Comparison of ENCODE assay signal across 10 cellular contexts in genomic region chr3:102057781-102058421, GRCh38.
DNase-seq lines count a peak whose midpoint lies in the region; ATAC-seq and TF ChIP-seq lines count a peak whose summit lies in the region.
"Had no signal": no experiment of that assay in that cellular context is flagged by ENCODE, and none has a peak within 500 bp of the region (broad histone marks: within the 10 kb centered on the region; RNA-seq: fewer than 3 reads in every experiment).

No MANE protein-coding gene starts in this region.

- intact Hi-C loops in activated CD4-positive, alpha-beta T cell treated with anti-CD3 and anti-CD28 coated beads for 36 hours (cut with DNase I, micrococcal nuclease): no loop called here
- intact Hi-C loops in natural killer cell (cut with micrococcal nuclease): no loop called here

- no peaks in the 10 kb centered on the region for H4K20me1 ChIP-seq in neural progenitor cell (ENCODE audit: low read depth)

- H3K4me1 ChIP-seq in neural progenitor cell: no peaks in the 10 kb centered on the region

- H3K36me3 ChIP-seq in neural progenitor cell (no peaks in the 10 kb centered on the region), WERI-Rb-1 (no peaks in the 10 kb centered on the region)

- no peaks in the 10 kb centered on the region for H3K79me2 ChIP-seq in neural progenitor cell (ENCODE audit: low read depth)

- H3K27ac ChIP-seq in neural progenitor cell: no peak overlapping the region
- no peak overlapping the region for H3K27ac ChIP-seq in WERI-Rb-1
- H3K27ac ChIP-seq: A549 had no signal

- H3K9me3 ChIP-seq in neural progenitor cell (ENCODE audit: low read depth) (no peaks in the 10 kb centered on the region), WERI-Rb-1 (ENCODE audit: severe bottlenecking) (no peaks in the 10 kb centered on the region)
- H3K9me3 ChIP-seq: A549 had no signal

- POLR2A ChIA-PET in activated CD4-positive, alpha-beta T cell treated with anti-CD3 and anti-CD28 coated beads for 36 hours (lab: Charles Lee): interaction anchor here (0.6 kb wide), 1 partner anchor 176 kb away, joined by 8 read pairs; no protein-coding TSS in a partner anchor

- H3F3A ChIP-seq in neural progenitor cell (ENCODE audit: low read depth): no peaks in the 10 kb centered on the region

- no peak overlapping the region for H3K9ac ChIP-seq in neural progenitor cell

- H3K4me3 ChIP-seq in neural progenitor cell (no peak overlapping the region), WERI-Rb-1 (ENCODE audit: low read depth, low read length) (no peak overlapping the region)
- H3K4me3 ChIP-seq: A549 had no signal

- no peak for DNase-seq in activated CD4-positive, alpha-beta T cell treated with anti-CD3 and anti-CD28 coated beads for 36 hours
- no peak for DNase-seq in activated CD4-positive, alpha-beta T cell treated with anti-CD3 and anti-CD28 coated beads, Interleukin-2, amount 50 U/mL, for 4 hours
- DNase-seq in natural killer cell (no peak), neural progenitor cell (ENCODE audit: low spot score) (no peak), GOT3 (lab: John Stamatoyannopoulos, UW) (no peak), WERI-Rb-1 (no peak)
- DNase-seq: nucleus accumbens had no signal

- H3K4me3 Mint-ChIP-seq in activated CD4-positive, alpha-beta T cell treated with anti-CD3 and anti-CD28 coated beads for 36 hours: no peak overlapping the region
- H3K4me3 Mint-ChIP-seq in natural killer cell: peak overlapping the region; percentile 4
- H3K4me3 Mint-ChIP-seq in neural progenitor cell: no peak overlapping the region

- TF ChIP-seq CTCF in natural killer cell (IDR thresholded peaks at IDR 0.05): no peak
- no peak for TF ChIP-seq CTCF in neural progenitor cell (IDR thresholded peaks at IDR 0.05)
- no peak for TF ChIP-seq CTCF in WERI-Rb-1 (IDR thresholded peaks at IDR 0.05; ENCODE audit: low read depth, low read length)

- no peaks in the 10 kb centered on the region for H3K36me3 Mint-ChIP-seq in activated CD4-positive, alpha-beta T cell treated with anti-CD3 and anti-CD28 coated beads for 36 hours (ENCODE audit: low read depth)
- no peaks in the 10 kb centered on the region for H3K36me3 Mint-ChIP-seq in natural killer cell
- H3K36me3 Mint-ChIP-seq in neural progenitor cell: no peaks in the 10 kb centered on the region

- no peak overlapping the region for H2AFZ ChIP-seq in neural progenitor cell (replicated peaks)

- CTCF ChIA-PET in activated CD4-positive, alpha-beta T cell treated with anti-CD3 and anti-CD28 coated beads for 36 hours (lab: Charles Lee): interaction anchor here (1.3 kb wide), 1 partner anchor 11 kb away, joined by 4 read pairs; no protein-coding TSS in a partner anchor

- H3K27me3 Mint-ChIP-seq in activated CD4-positive, alpha-beta T cell treated with anti-CD3 and anti-CD28 coated beads for 36 hours: no peaks in the 10 kb centered on the region
- no peaks in the 10 kb centered on the region for H3K27me3 Mint-ChIP-seq in natural killer cell (ENCODE audit: low read depth in 2 of 2)
- no peaks in the 10 kb centered on the region for H3K27me3 Mint-ChIP-seq in neural progenitor cell (ENCODE audit: insufficient read depth, low read depth)

- H3K27ac Mint-ChIP-seq in activated CD4-positive, alpha-beta T cell treated with anti-CD3 and anti-CD28 coated beads for 36 hours: no peak overlapping the region
- H3K27ac Mint-ChIP-seq in natural killer cell (peak overlapping the region; percentile 4 to 10), neural progenitor cell (no peak overlapping the region)

- no peaks in the 10 kb centered on the region for H3K27me3 ChIP-seq in neural progenitor cell
- no peaks in the 10 kb centered on the region for H3K27me3 ChIP-seq in WERI-Rb-1 (ENCODE audit: insufficient read depth, low read depth, severe bottlenecking)

- H3K4me2 ChIP-seq in neural progenitor cell: no peak overlapping the region
- H3K4me2 ChIP-seq: A549 had no signal

- peaks cover 2% of the 10 kb centered on the region for H3K9me3 Mint-ChIP-seq in activated CD4-positive, alpha-beta T cell treated with anti-CD3 and anti-CD28 coated beads for 36 hours (ENCODE audit: low read depth)
- no peaks in the 10 kb centered on the region for H3K9me3 Mint-ChIP-seq in natural killer cell
- no peaks in the 10 kb centered on the region for H3K9me3 Mint-ChIP-seq in neural progenitor cell

- peaks cover 41% of the 10 kb centered on the region for H3K4me1 Mint-ChIP-seq in activated CD4-positive, alpha-beta T cell treated with anti-CD3 and anti-CD28 coated beads for 36 hours
- H3K4me1 Mint-ChIP-seq in natural killer cell: peaks cover 19 to 27% of the 10 kb centered on the region in 2 donors
- H3K4me1 Mint-ChIP-seq in neural progenitor cell: no peaks in the 10 kb centered on the region

- peak; percentile 63 for ATAC-seq in activated CD4-positive, alpha-beta T cell treated with anti-CD3 and anti-CD28 coated beads for 36 hours
- ATAC-seq in GM21737 (IDR thresholded peaks at IDR 0.05; ENCODE audit: unreplicated experiment): peak; percentile 70
- peak; percentile 87 for ATAC-seq in HG03565 (IDR thresholded peaks at IDR 0.05; ENCODE audit: unreplicated experiment)
- peak; percentile 49 to 79 (median 53) for ATAC-seq in natural killer cell
- ATAC-seq: A549 had no signal

Comparison
In these comparisons a context has a peak if more than half of its experiments do, and no peak if none do; other contexts are left out.
1. H3K27ac Mint-ChIP-seq: peak in natural killer cell (2 of 2); none in activated CD4-positive, alpha-beta T cell treated with anti-CD3 and anti-CD28 coated beads for 36 hours (single experiment) and neural progenitor cell (single experiment).
2. Peak in every context shown above with its lines, with median percentiles within 50 percentile points of each other: ATAC-seq.